In the genomic region with DNA sequence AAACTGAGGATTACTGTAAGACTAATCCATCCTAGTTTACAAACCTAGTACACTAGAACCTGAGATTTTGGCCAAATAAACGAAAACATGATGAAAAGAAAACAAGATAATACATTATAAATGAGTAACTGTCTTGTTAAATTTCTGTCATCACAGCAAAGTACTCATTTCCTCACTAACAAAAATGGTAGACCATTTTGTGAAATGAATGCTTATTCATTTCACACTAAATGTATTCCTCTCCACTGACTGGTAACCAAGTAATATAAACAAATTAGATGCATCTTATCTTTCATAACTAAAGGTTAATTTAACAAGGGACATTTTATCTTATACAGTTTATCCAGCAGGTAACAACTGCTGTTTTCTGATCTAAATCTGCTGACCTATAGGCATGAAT, we compare ENCODE assay signal across 15 cellular contexts.
A peak's percentile ranks its signal among the peaks of the same experiment; 100 is the strongest.
DNase-seq lines count a peak whose midpoint lies in the region; ATAC-seq lines count a peak whose summit lies in the region.
"Had no signal": no experiment of that assay in that cellular context is flagged by ENCODE, and none has a peak within 500 bp of the region (broad histone marks: within the 10 kb centered on the region; RNA-seq: fewer than 3 reads in every experiment).

No MANE protein-coding gene starts in this region.

- H3K4me1 Mint-ChIP-seq in activated CD4-positive, alpha-beta memory T cell treated with anti-CD3 and anti-CD28 coated beads, Interleukin-2, amount 10 ng/mL, durations not matched to agents 7 days and 5 days: peaks cover 15% of the 10 kb centered on the region
- H3K4me1 Mint-ChIP-seq: CD4-positive, alpha-beta memory T cell had no signal

- no peak overlapping the region for H3K4me3 Mint-ChIP-seq in activated CD4-positive, alpha-beta memory T cell treated with anti-CD3 and anti-CD28 coated beads, Interleukin-2, amount 10 ng/mL, durations not matched to agents 7 days and 5 days
- H3K4me3 Mint-ChIP-seq: CD4-positive, alpha-beta memory T cell had no signal

- no peaks in the 10 kb centered on the region for H3K27me3 Mint-ChIP-seq in activated CD4-positive, alpha-beta memory T cell treated with anti-CD3 and anti-CD28 coated beads, Interleukin-2, amount 10 ng/mL, durations not matched to agents 7 days and 5 days
- H3K27me3 Mint-ChIP-seq: CD4-positive, alpha-beta memory T cell had no signal

- no peaks in the 10 kb centered on the region for H3K9me3 Mint-ChIP-seq in activated CD4-positive, alpha-beta memory T cell treated with anti-CD3 and anti-CD28 coated beads, Interleukin-2, amount 10 ng/mL, durations not matched to agents 7 days and 5 days
- H3K9me3 Mint-ChIP-seq: CD4-positive, alpha-beta memory T cell had no signal

- peaks cover 29% of the 10 kb centered on the region for H3K36me3 Mint-ChIP-seq in activated CD4-positive, alpha-beta memory T cell treated with anti-CD3 and anti-CD28 coated beads, Interleukin-2, amount 10 ng/mL, durations not matched to agents 7 days and 5 days (ENCODE audit: low read depth)

- no peak for DNase-seq in activated CD4-positive, alpha-beta memory T cell treated with anti-CD3 and anti-CD28 coated beads, Interleukin-2, amount 10 ng/mL, durations not matched to agents 7 days and 5 days
- no peak for DNase-seq in stimulated activated naive CD4-positive, alpha-beta T cell (lab: John Stamatoyannopoulos, UW)
- DNase-seq in DMS79 (lab: John Stamatoyannopoulos, UW) (no peak), SKM-1 (lab: John Stamatoyannopoulos, UW; ENCODE audit: unreplicated experiment) (no peak)
- DNase-seq: activated CD8-positive, alpha-beta memory T cell treated with anti-CD3 and anti-CD28 coated beads for 24 hours; CD4-positive, alpha-beta memory T cell; GDM1; NCI-H2227 treated with DMSO at 0.1 percent for 48 hours; nucleus accumbens; transverse colon had no signal

- ATAC-seq in GM19025 (IDR thresholded peaks at IDR 0.05; ENCODE audit: low read depth, unreplicated experiment) (peak; percentile 24), GM21576 (IDR thresholded peaks at IDR 0.05; ENCODE audit: unreplicated experiment) (peak; percentile 24), HG03066 (IDR thresholded peaks at IDR 0.05; ENCODE audit: low read depth, unreplicated experiment) (peak; percentile 44), GM21526 (IDR thresholded peaks at IDR 0.05; ENCODE audit: low FRiP score, unreplicated experiment) (no peak)
- ATAC-seq: Panc1 had no signal

- CTCF ChIA-PET in activated CD4-positive, alpha-beta memory T cell treated with anti-CD3 and anti-CD28 coated beads, Interleukin-2, amount 10 ng/mL, durations not matched to agents 7 days and 5 days (lab: Charles Lee): no interaction called here

- peak overlapping the region; percentile 49 for H3K27ac Mint-ChIP-seq in activated CD4-positive, alpha-beta memory T cell treated with anti-CD3 and anti-CD28 coated beads, Interleukin-2, amount 10 ng/mL, durations not matched to agents 7 days and 5 days

- POLR2A ChIA-PET in activated CD4-positive, alpha-beta memory T cell treated with anti-CD3 and anti-CD28 coated beads, Interleukin-2, amount 10 ng/mL, durations not matched to agents 7 days and 5 days (lab: Charles Lee): no interaction called here
